Comparison of ENCODE assay signal across 20 cellular contexts in the genomic region with DNA sequence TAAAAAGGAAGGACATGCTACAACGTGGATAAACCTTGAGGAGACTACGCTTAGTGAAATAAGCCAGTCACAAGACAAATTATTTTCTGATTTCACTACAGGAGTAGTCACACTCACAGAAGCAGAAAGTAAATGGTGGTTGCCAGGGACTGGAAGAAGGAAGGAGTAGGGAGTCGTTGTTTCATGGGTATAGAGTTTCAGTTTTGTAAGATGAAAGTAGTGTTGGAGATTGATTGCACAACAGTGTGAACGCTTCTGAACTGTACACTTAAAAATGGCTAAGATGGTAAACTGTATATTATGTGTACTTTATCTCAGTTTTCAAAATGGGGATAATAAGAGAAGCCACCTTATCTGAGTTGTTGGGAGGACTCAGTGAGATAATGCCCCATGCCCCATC. TPM values are rescaled to one million over a fixed set of nuclear protein-coding genes. Genes with fewer than 3 reads are reported as not detected.
A peak's percentile ranks its signal among the peaks of the same experiment; 100 is the strongest.
DNase-seq lines count a peak whose midpoint lies in the region; ATAC-seq, FAIRE-seq and TF ChIP-seq lines count a peak whose summit lies in the region.
"Had no signal": no experiment of that assay in that cellular context is flagged by ENCODE, and none has a peak within 500 bp of the region (broad histone marks: within the 10 kb centered on the region; RNA-seq: fewer than 3 reads in every experiment).

No MANE protein-coding gene starts in this region.

- H3K79me2 ChIP-seq in HepG2 (ENCODE audit: insufficient read depth, low read length): no peaks in the 10 kb centered on the region

- H3K27ac ChIP-seq in HepG2 (ENCODE audit: extremely low read length, insufficient read depth, low read length): no peak overlapping the region
- H3K27ac ChIP-seq in right lobe of liver: no peak overlapping the region
- H3K27ac ChIP-seq: body of pancreas had no signal

- H3K9me3 ChIP-seq in HepG2 (ENCODE audit: low read length): no peaks in the 10 kb centered on the region
- H3K9me3 ChIP-seq in right lobe of liver: no peaks in the 10 kb centered on the region
- H3K9me3 ChIP-seq: body of pancreas, upper lobe of left lung had no signal

- H3K4me1 ChIP-seq in HepG2 (ENCODE audit: insufficient read depth, low read length) (peaks cover 47% of the 10 kb centered on the region), right lobe of liver (peaks cover 0 to 13% (median 4%) of the 10 kb centered on the region in 4 donors)

- no peak overlapping the region for H3K9ac ChIP-seq in HepG2 (ENCODE audit: insufficient read depth, low read depth, low read length)

- no peaks in the 10 kb centered on the region; a peak in 1 of 5 replicates for H3K27me3 ChIP-seq in HepG2 (ENCODE audit: control insufficient read depth in 1 of 2, insufficient read depth in 2 of 2, low read length in 2 of 2)
- H3K27me3 ChIP-seq in right lobe of liver: no peaks in the 10 kb centered on the region
- H3K27me3 ChIP-seq: body of pancreas, upper lobe of left lung had no signal

- TF ChIP-seq RAD21 in HepG2 (CRISPR knock-in tag; IDR thresholded peaks at IDR 0.05): no peak

- POLR2A ChIA-PET in HepG2 (lab: Yijun Ruan, JAX): no interaction called here

- in situ Hi-C loops in HepG2 (cut with HindIII; ENCODE audit: extremely low pct_ligation_motif_present, low pct_unique_long_range_greater_than_20kb): loop anchor here (10.0 kb wide), 1 partner anchor 196 kb away; a partner anchor contains a TSS

- no peak overlapping the region for H3K4me2 ChIP-seq in HepG2 (ENCODE audit: low read depth, low read length)

- 57% methylated on average over 4 of the region's 4 CpGs for WGBS in HepG2 (ENCODE audit: low lambda C conversion rate)
- 51% methylated on average over 4 of the region's 4 CpGs for whole genome bisulfite sequencing in right lobe of liver (ENCODE audit: insufficient coverage, low coverage, low lambda C conversion rate, missing lambda C conversion rate)

- no TSS peak for BruUV-seq in HepG2 (replicated peaks; lab: Mats Ljungman, UMichigan)

- DNase-seq in HepG2 (ENCODE audit: low spot score): no peak
- DNase-seq in right lobe of liver: no peak
- peak; percentile 45 for DNase-seq in RPMI7951 (ENCODE audit: low read depth)
- DNase-seq in fibroblast of peridontal ligament (ENCODE audit: extremely low read depth): peak; percentile 78
- no peak for DNase-seq in C1 segment of cervical spinal cord (lab: John Stamatoyannopoulos, UW)
- no peak for DNase-seq in A172 (ENCODE audit: low spot score)
- DNase-seq in NCI-H2029 (lab: John Stamatoyannopoulos, UW): no peak
- DNase-seq: activated CD4-positive, alpha-beta T cell treated with anti-CD3 and anti-CD28 coated beads, Interleukin-2, amount 50 U/mL, for 48 hours; activated naive CD4-positive, alpha-beta T cell treated with anti-CD3 and anti-CD28 coated beads, Interleukin-2, amount 50 U/mL, for 16 hours; activated T-cell treated with anti-CD3 and anti-CD28 coated beads, Interleukin-2, amount 50 U/mL, for 24 hours; body of pancreas; hypothalamus; midbrain; NCI-H2081; NCI-H526 treated with DMSO at 0.1 percent for 48 hours; stimulated activated naive CD8-positive, alpha-beta T cell treated with anti-CD3 and anti-CD28 coated beads, Interleukin-15, amount 100 ng/mL, for 72 hours; upper lobe of left lung had no signal

- no peaks in the 10 kb centered on the region for H4K20me1 ChIP-seq in HepG2 (ENCODE audit: insufficient read depth, low read length)

- H3K36me3 ChIP-seq in HepG2 (replicated peaks in 1 of 2; ENCODE audit: control insufficient read depth in 1 of 2, insufficient read depth in 2 of 2, low read length in 2 of 2) (no peaks in the 10 kb centered on the region), right lobe of liver (no peaks in the 10 kb centered on the region)
- H3K36me3 ChIP-seq: upper lobe of left lung had no signal

- no peak for FAIRE-seq in HepG2 (lab: Jason Lieb, UNC)

- no peak for ATAC-seq in HepG2
- no peak for ATAC-seq in right lobe of liver
- no peak for ATAC-seq in HG02588 (IDR thresholded peaks at IDR 0.05; ENCODE audit: unreplicated experiment)
- ATAC-seq: body of pancreas; esophagus mucosa; Panc1; stimulated activated naive CD8-positive, alpha-beta T cell treated with anti-CD3 and anti-CD28 coated beads, Interleukin-15, amount 100 ng/mL, for 72 hours had no signal

- intact Hi-C loops in HepG2 (cut with micrococcal nuclease; ENCODE audit: unreplicated experiment): no loop called here
- intact Hi-C loops in right lobe of liver (cut with DNase I): no loop called here

- TF ChIP-seq CTCF in HepG2 (CRISPR knock-in tag; IDR thresholded peaks at IDR 0.05): no peak
- no peak for TF ChIP-seq CTCF in right lobe of liver (IDR thresholded peaks at IDR 0.05)

- no peak for TF ChIP-seq POLR2A in HepG2 (IDR thresholded peaks at IDR 0.05; ENCODE audit: insufficient read depth in 1 of 2, low read depth in 2 of 2, low read length in 2 of 2)
- TF ChIP-seq POLR2A in right lobe of liver (IDR thresholded peaks at IDR 0.05): no peak

- CTCF ChIA-PET in HepG2 (lab: Yijun Ruan, JAX; ENCODE audit: low intra/inter-chr PET ratio, low total read pairs): no interaction called here

- H2AFZ ChIP-seq in HepG2 (ENCODE audit: low read length): no peak overlapping the region

- H3K4me3 ChIP-seq in HepG2 (replicated peaks in 1 of 3; ENCODE audit: insufficient read depth in 1 of 3, low read depth in 2 of 3, low read length in 3 of 3): no peak overlapping the region
- H3K4me3 ChIP-seq in right lobe of liver: no peak overlapping the region
- H3K4me3 ChIP-seq: body of pancreas, upper lobe of left lung had no signal

- TF ChIP-seq EP300 in HepG2 (IDR thresholded peaks at IDR 0.05; ENCODE audit: low read depth in 2 of 2, low read length in 2 of 2) (no peak), HepG2 (CRISPR knock-in tag; IDR thresholded peaks at IDR 0.05; ENCODE audit: borderline replicate concordance) (no peak)

TF ChIP-seq in HepG2, 621 proteins besides CTCF, POLR2A, EP300 and RAD21 (continues in another document):
- TF ChIP-seq, protein P1, sequence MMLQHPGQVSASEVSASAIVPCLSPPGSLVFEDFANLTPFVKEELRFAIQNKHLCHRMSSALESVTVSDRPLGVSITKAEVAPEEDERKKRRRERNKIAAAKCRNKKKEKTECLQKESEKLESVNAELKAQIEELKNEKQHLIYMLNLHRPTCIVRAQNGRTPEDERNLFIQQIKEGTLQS (CRISPR knock-in tag; IDR thresholded peaks at IDR 0.05): no peak

RNA-seq across cellular contexts. Expression of a gene that starts 4.1 kb away (rescaled TPM):
- total RNA-seq in HepG2 (2016; rRNA removed; fragmentation: Illumina TruSeq; extraction: Trizol) (0.62 and 0.83 TPM in 2 replicates), right lobe of liver (under 1 TPM; 0.31 to 0.59 (median 0.36) TPM)
- 0.20 and 0.26 TPM in 2 replicates for total RNA-seq in HepG2 (2016; cell fraction: cytosol; rRNA removed; fragmentation: Illumina TruSeq; extraction: Trizol; ENCODE audit: low read depth)
- 0.34 and 0.93 TPM in 2 replicates for total RNA-seq in HepG2 (2016; cell fraction: insoluble cytoplasmic fraction; rRNA removed; fragmentation: Illumina TruSeq; extraction: Trizol)
- 0.59 and 0.99 TPM in 2 replicates for total RNA-seq in HepG2 (2016; cell fraction: membrane; rRNA removed; fragmentation: Illumina TruSeq; extraction: Trizol)
- total RNA-seq in HepG2 (2016; cell fraction: nucleus; rRNA removed; fragmentation: Illumina TruSeq; extraction: Trizol): 0.99 and 1.1 TPM in 2 replicates
- polyA plus RNA-seq in HepG2 (2011; rRNA removed): 0.33 and 0.56 TPM in 2 replicates
- 0.31 and 0.35 TPM in 2 replicates for polyA plus RNA-seq in HepG2 (2011; cell fraction: cytosol; rRNA removed)
- 0.64 and 0.88 TPM in 2 replicates for polyA plus RNA-seq in HepG2 (2011; cell fraction: nucleus; rRNA removed)
- 0.19 and 0.25 TPM in 2 replicates for polyA plus RNA-seq in HepG2 (2012)
- polyA plus RNA-seq in HepG2 (2016; cell fraction: cytosol; fragmentation: Illumina TruSeq; extraction: Trizol; ENCODE audit: low read depth): 0.12 and 0.36 TPM in 2 replicates
- 0.29 and 0.41 TPM in 2 replicates for polyA plus RNA-seq in HepG2 (2016; cell fraction: insoluble cytoplasmic fraction; fragmentation: Illumina TruSeq; extraction: Trizol; ENCODE audit: low read depth)
- polyA plus RNA-seq in HepG2 (2016; cell fraction: membrane; fragmentation: Illumina TruSeq; extraction: Trizol; ENCODE audit: low read depth): 0.29 and 0.35 TPM in 2 replicates
- 1.0 and 1.9 TPM in 2 replicates for polyA plus RNA-seq in HepG2 (2016; cell fraction: nucleus; fragmentation: Illumina TruSeq; extraction: Trizol; ENCODE audit: insufficient read depth, low read depth)
- polyA minus RNA-seq in HepG2 (2011; rRNA and poly(A)+ RNA removed; ENCODE audit: low replicate concordance): 0.94 and 9.4 TPM in 2 replicates
- 0.79 TPM in 1 of 2 replicates, not detected in the other for polyA minus RNA-seq in HepG2 (2011; cell fraction: cytosol; rRNA and poly(A)+ RNA removed)
- polyA minus RNA-seq in HepG2 (2011; cell fraction: nucleus; rRNA and poly(A)+ RNA removed): 1.5 and 1.8 TPM in 2 replicates
- 6.7 and 6.9 TPM in 2 replicates for total RNA-seq in RPMI7951 (2014; rRNA removed; shearing (Covaris generic))
- total RNA-seq in A172 (2014; rRNA removed; shearing (Covaris generic)): 4.9 and 5.8 TPM in 2 replicates
- total RNA-seq: body of pancreas had no signal

RNA-seq across cellular contexts. Expression of a gene that starts 40.8 kb away (rescaled TPM):
- total RNA-seq in HepG2 (2016; rRNA removed; fragmentation: Illumina TruSeq; extraction: Trizol) (0.80 and 1.1 TPM in 2 replicates), right lobe of liver (under 1 TPM in 4 of 6 experiments, not detected in 2; 0.24 to 0.95 (median 0.40) TPM)
- 0.44 and 0.81 TPM in 2 replicates for total RNA-seq in HepG2 (2016; cell fraction: cytosol; rRNA removed; fragmentation: Illumina TruSeq; extraction: Trizol; ENCODE audit: low read depth)
- total RNA-seq in HepG2 (2016; cell fraction: insoluble cytoplasmic fraction; rRNA removed; fragmentation: Illumina TruSeq; extraction: Trizol): 1.1 and 1.2 TPM in 2 replicates
- 0.76 and 0.93 TPM in 2 replicates for total RNA-seq in HepG2 (2016; cell fraction: membrane; rRNA removed; fragmentation: Illumina TruSeq; extraction: Trizol)
- 0.38 and 0.56 TPM in 2 replicates for total RNA-seq in HepG2 (2016; cell fraction: nucleus; rRNA removed; fragmentation: Illumina TruSeq; extraction: Trizol)
- polyA plus RNA-seq in HepG2 (2011; rRNA removed): 2.3 and 2.5 TPM in 2 replicates
- 1.2 and 3.5 TPM in 2 replicates for polyA plus RNA-seq in HepG2 (2011; cell fraction: cytosol; rRNA removed)
- 5.9 and 8.0 TPM in 2 replicates for polyA plus RNA-seq in HepG2 (2011; cell fraction: nucleus; rRNA removed)
- 1.4 and 1.7 TPM in 2 replicates for polyA plus RNA-seq in HepG2 (2012)
- 0.28 and 0.49 TPM in 2 replicates for polyA plus RNA-seq in HepG2 (2016; cell fraction: cytosol; fragmentation: Illumina TruSeq; extraction: Trizol; ENCODE audit: low read depth)
- 2.1 and 2.4 TPM in 2 replicates for polyA plus RNA-seq in HepG2 (2016; cell fraction: insoluble cytoplasmic fraction; fragmentation: Illumina TruSeq; extraction: Trizol; ENCODE audit: low read depth)
- polyA plus RNA-seq in HepG2 (2016; cell fraction: membrane; fragmentation: Illumina TruSeq; extraction: Trizol; ENCODE audit: low read depth): 0.43 and 0.85 TPM in 2 replicates
- polyA plus RNA-seq in HepG2 (2016; cell fraction: nucleus; fragmentation: Illumina TruSeq; extraction: Trizol; ENCODE audit: insufficient read depth, low read depth): 0.97 and 2.5 TPM in 2 replicates
- polyA minus RNA-seq in HepG2 (2011; rRNA and poly(A)+ RNA removed; ENCODE audit: low replicate concordance): 0.77 and 0.94 TPM in 2 replicates
- polyA minus RNA-seq in HepG2 (2011; cell fraction: cytosol; rRNA and poly(A)+ RNA removed): 1.1 and 1.3 TPM in 2 replicates
- polyA minus RNA-seq in HepG2 (2011; cell fraction: nucleus; rRNA and poly(A)+ RNA removed): 0.87 and 1.4 TPM in 2 replicates
- 0.48 TPM in 1 of 2 replicates, not detected in the other for total RNA-seq in RPMI7951 (2014; rRNA removed; shearing (Covaris generic))
- 0.05 TPM in 1 of 2 replicates, not detected in the other for total RNA-seq in A172 (2014; rRNA removed; shearing (Covaris generic))

Comparison
In these comparisons a context has a peak if more than half of its experiments do, and no peak if none do; other contexts are left out.
1. DNase-seq: peak in RPMI7951 (single experiment) and fibroblast of peridontal ligament (single experiment); none in HepG2 (single experiment), right lobe of liver (0 of 3), C1 segment of cervical spinal cord (0 of 14), A172 (single experiment) and NCI-H2029 (single experiment).